23 cellular contexts compared by ENCODE assay signal in genomic region chr2:106685180-106685897, GRCh38.
"Had no signal": no experiment of that assay in that cellular context is flagged by ENCODE, and none has a peak within 500 bp of the region (broad histone marks: within the 10 kb centered on the region; RNA-seq: fewer than 3 reads in every experiment).

No MANE protein-coding gene starts in this region.

- H3K4me1 Mint-ChIP-seq: activated CD4-positive, alpha-beta T cell treated with anti-CD3 and anti-CD28 coated beads, Interleukin-2, amount 10 ng/mL, durations not matched to agents 7 days and 5 days had no signal

- ATAC-seq: activated CD4-positive, CD25-positive, alpha-beta regulatory T cell treated with anti-CD3 and anti-CD28 coated beads, Interleukin-2, amount 50 U/mL, for 24 hours; activated CD8-positive, alpha-beta T cell treated with anti-CD3 and anti-CD28 coated beads, Interleukin-2, amount 10 ng/mL, durations not matched to agents 7 days and 5 days; left colon; lower lobe of right lung; natural killer cell treated with Interleukin-12 subunit alpha and Interleukin-12 subunit beta and Interleukin-15 and Interleukin-18, amount 100 ng/mL, for 72 hours; upper lobe of right lung had no signal

- DNase-seq: activated CD4-positive, alpha-beta T cell treated with anti-CD3 and anti-CD28 coated beads, Interleukin-2, amount 10 ng/mL, durations not matched to agents 7 days and 5 days; activated CD8-positive, alpha-beta memory T cell treated with anti-CD3 and anti-CD28 coated beads, Interleukin-2, amount 50 U/mL, for 4 hours; activated CD8-positive, alpha-beta T cell treated with anti-CD3 and anti-CD28 coated beads, Interleukin-2, amount 10 ng/mL, durations not matched to agents 7 days and 5 days; activated effector memory CD4-positive, alpha-beta T cell treated with anti-CD3 and anti-CD28 coated beads, Interleukin-2, amount 50 U/mL, for 16 hours; activated naive CD4-positive, alpha-beta T cell treated with anti-CD3 and anti-CD28 coated beads, Interleukin-2, amount 50 U/mL, for 16 hours; activated T-cell treated with anti-CD3 and anti-CD28 coated beads, Interleukin-2, amount 50 U/mL, for 48 hours; erythroblast; foreskin melanocyte; glutamatergic neuron; hippocampal formation; islet precursor cell; left colon; lower lobe of right lung; spleen; stimulated activated CD8-positive, alpha-beta memory T cell treated with anti-CD3 and anti-CD28 coated beads, Interleukin-4, amount 100 ng/mL, for 48 hours; stimulated activated naive CD4-positive, alpha-beta T cell; T1000; upper lobe of right lung had no signal

- H3K4me3 ChIP-seq: ascending aorta, breast epithelium, coronary artery, lower lobe of right lung, spleen, upper lobe of right lung had no signal

- H3K36me3 ChIP-seq: ascending aorta, breast epithelium, lower lobe of right lung, spleen, upper lobe of right lung had no signal

- H3K27me3 ChIP-seq: ascending aorta, breast epithelium, spleen, upper lobe of right lung had no signal

- H3K27ac Mint-ChIP-seq: activated CD4-positive, alpha-beta T cell treated with anti-CD3 and anti-CD28 coated beads, Interleukin-2, amount 10 ng/mL, durations not matched to agents 7 days and 5 days; activated CD8-positive, alpha-beta T cell treated with anti-CD3 and anti-CD28 coated beads, Interleukin-2, amount 10 ng/mL, durations not matched to agents 7 days and 5 days; natural killer cell treated with Interleukin-12 subunit alpha and Interleukin-12 subunit beta and Interleukin-15 and Interleukin-18, amount 100 ng/mL, for 72 hours had no signal

- H3K27me3 Mint-ChIP-seq: natural killer cell treated with Interleukin-12 subunit alpha and Interleukin-12 subunit beta and Interleukin-15 and Interleukin-18, amount 100 ng/mL, for 72 hours had no signal

- H3K9me3 ChIP-seq: upper lobe of right lung had no signal

- H3K4me1 ChIP-seq: ascending aorta, breast epithelium, lower lobe of right lung, spleen, upper lobe of right lung had no signal

- H3K27ac ChIP-seq: ascending aorta, breast epithelium, coronary artery, lower lobe of right lung, spleen, upper lobe of right lung had no signal

- H3K4me3 Mint-ChIP-seq: activated CD4-positive, alpha-beta T cell treated with anti-CD3 and anti-CD28 coated beads, Interleukin-2, amount 10 ng/mL, durations not matched to agents 7 days and 5 days; activated CD8-positive, alpha-beta T cell treated with anti-CD3 and anti-CD28 coated beads, Interleukin-2, amount 10 ng/mL, durations not matched to agents 7 days and 5 days; natural killer cell treated with Interleukin-12 subunit alpha and Interleukin-12 subunit beta and Interleukin-15 and Interleukin-18, amount 100 ng/mL, for 72 hours had no signal
